1 cellular context compared by ENCODE assay signal in the genomic region with DNA sequence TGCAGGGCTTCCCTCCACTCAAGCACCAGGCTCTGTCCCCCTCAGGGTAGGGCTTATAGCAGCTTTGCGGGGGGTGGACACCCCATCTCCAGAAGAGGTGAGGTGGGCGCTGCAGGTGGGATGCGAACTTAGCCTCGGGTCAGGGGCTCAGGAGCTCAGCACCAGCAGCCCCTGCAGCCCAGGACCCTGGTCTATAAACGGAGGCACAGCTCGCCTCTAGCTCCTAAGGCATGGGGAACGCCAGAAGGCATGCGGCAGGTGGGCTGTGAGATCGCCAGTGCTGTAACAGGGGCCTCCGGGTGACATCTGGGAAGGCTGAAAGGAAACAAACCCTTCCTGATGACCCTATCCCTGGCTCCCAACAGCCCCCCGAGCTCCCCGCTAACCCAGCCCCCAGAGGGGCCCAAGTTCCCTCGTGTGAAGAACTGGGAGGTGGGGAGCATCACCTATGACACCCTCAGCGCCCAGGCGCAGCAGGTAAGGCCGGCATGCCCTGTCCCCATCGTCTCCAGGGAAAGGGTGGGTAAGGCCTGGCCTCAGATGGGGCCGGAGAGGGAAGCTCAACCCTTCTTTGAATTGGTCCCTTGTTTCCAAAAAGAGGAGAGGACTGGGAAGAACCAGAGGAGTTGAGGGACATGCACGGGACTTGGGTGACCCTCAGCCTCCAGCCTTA.
TF ChIP-seq lines count a peak whose summit lies in the region.

No MANE protein-coding gene starts in this region.

TF ChIP-seq in HEK293, 187 proteins besides CTCF, POLR2A, EP300 and RAD21 (continued from another document):
- TF ChIP-seq, protein P1, sequence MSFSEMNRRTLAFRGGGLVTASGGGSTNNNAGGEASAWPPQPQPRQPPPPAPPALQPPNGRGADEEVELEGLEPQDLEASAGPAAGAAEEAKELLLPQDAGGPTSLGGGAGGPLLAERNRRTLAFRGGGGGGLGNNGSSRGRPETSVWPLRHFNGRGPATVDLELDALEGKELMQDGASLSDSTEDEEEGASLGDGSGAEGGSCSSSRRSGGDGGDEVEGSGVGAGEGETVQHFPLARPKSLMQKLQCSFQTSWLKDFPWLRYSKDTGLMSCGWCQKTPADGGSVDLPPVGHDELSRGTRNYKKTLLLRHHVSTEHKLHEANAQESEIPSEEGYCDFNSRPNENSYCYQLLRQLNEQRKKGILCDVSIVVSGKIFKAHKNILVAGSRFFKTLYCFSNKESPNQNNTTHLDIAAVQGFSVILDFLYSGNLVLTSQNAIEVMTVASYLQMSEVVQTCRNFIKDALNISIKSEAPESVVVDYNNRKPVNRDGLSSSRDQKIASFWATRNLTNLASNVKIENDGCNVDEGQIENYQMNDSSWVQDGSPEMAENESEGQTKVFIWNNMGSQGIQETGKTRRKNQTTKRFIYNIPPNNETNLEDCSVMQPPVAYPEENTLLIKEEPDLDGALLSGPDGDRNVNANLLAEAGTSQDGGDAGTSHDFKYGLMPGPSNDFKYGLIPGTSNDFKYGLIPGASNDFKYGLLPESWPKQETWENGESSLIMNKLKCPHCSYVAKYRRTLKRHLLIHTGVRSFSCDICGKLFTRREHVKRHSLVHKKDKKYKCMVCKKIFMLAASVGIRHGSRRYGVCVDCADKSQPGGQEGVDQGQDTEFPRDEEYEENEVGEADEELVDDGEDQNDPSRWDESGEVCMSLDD (tag by site-specific recombination; IDR thresholded peaks at IDR 0.05): no peak
- TF ChIP-seq ZNF394 (tag by site-specific recombination; IDR thresholded peaks at IDR 0.05; ENCODE audit: borderline replicate concordance): no peak
- no peak for TF ChIP-seq ZNF133 (tag by site-specific recombination; IDR thresholded peaks at IDR 0.05)
- TF ChIP-seq SCRT2 (tag by site-specific recombination; IDR thresholded peaks at IDR 0.05): peak; percentile 82
